Comparison of ENCODE assay signal across 26 cellular contexts in the genomic region with DNA sequence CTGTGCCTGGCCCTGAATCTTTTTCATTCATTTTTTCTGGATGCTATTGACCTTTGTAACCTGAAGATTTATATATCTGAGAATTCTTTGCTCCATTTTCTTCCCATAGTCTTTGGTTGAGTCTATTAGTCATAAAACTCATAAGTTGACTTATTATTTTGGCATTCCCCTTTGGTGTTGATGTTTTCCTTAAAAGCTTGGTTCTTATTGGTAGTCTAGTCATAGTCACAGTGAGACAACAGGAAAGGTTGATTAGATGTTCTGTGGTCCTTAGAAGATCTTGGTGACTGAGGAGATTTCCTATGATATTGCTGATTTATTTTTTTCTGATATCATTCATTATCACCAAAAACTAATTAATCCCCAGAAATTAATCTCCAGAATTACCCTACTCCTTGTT.
A peak's percentile ranks its signal among the peaks of the same experiment; 100 is the strongest.
DNase-seq lines count a peak whose midpoint lies in the region; ATAC-seq, FAIRE-seq and TF ChIP-seq lines count a peak whose summit lies in the region.
"Had no signal": no experiment of that assay in that cellular context is flagged by ENCODE, and none has a peak within 500 bp of the region (broad histone marks: within the 10 kb centered on the region; RNA-seq: fewer than 3 reads in every experiment).

No MANE protein-coding gene starts in this region.

- FAIRE-seq in GM12892 (lab: Jason Lieb, UNC): no peak
- FAIRE-seq: GM12891, kidney had no signal

- intact Hi-C loops in CD8-positive, alpha-beta T cell (cut with DNase I, micrococcal nuclease): loop anchor here in 1 of 2 experiments (1.0 kb wide), 1 partner anchor 9 kb away; no protein-coding TSS in a partner anchor

- no peak for TF ChIP-seq CTCF in CD8-positive, alpha-beta T cell (IDR thresholded peaks at IDR 0.05)

- H3K4me3 ChIP-seq in CD8-positive, alpha-beta T cell (ENCODE audit: low read depth, low read length): no peak overlapping the region
- H3K4me3 ChIP-seq in GM23248: no peak overlapping the region
- H3K4me3 ChIP-seq: PC-9, SJSA1, skin epidermis, suprapubic skin had no signal

- H3K4me3 Mint-ChIP-seq in CD8-positive, alpha-beta T cell: peak overlapping the region; percentile 29
- H3K4me3 Mint-ChIP-seq in activated T-helper 17 cell treated with anti-CD3 and anti-CD28 coated beads, Interleukin-2, amount 50 U/mL, for 72 hours: peak overlapping the region; percentile 24
- H3K4me3 Mint-ChIP-seq in memory B cell: no peak overlapping the region
- H3K4me3 Mint-ChIP-seq: activated T-cell treated with anti-CD3 and anti-CD28 coated beads, Interleukin-2, amount 50 U/mL, for 4 hours; endodermal cell had no signal

- no peaks in the 10 kb centered on the region for H3K79me2 ChIP-seq in GM23248 (ENCODE audit: insufficient read depth)

- H3K27me3 ChIP-seq in CD8-positive, alpha-beta T cell (ENCODE audit: insufficient read depth, low read length): no peaks in the 10 kb centered on the region
- no peaks in the 10 kb centered on the region for H3K27me3 ChIP-seq in GM23248 (replicated peaks; ENCODE audit: insufficient read depth)
- H3K27me3 ChIP-seq: SJSA1, suprapubic skin had no signal

- peaks cover 81% of the 10 kb centered on the region for H3K36me3 Mint-ChIP-seq in CD8-positive, alpha-beta T cell
- H3K36me3 Mint-ChIP-seq in activated T-helper 17 cell treated with anti-CD3 and anti-CD28 coated beads, Interleukin-2, amount 50 U/mL, for 72 hours (ENCODE audit: low read depth): peaks cover 97% of the 10 kb centered on the region
- H3K36me3 Mint-ChIP-seq in memory B cell: peaks cover 34% of the 10 kb centered on the region

- H3K4me2 ChIP-seq in GM23248 (ENCODE audit: unreplicated experiment): no peak overlapping the region
- H3K4me2 ChIP-seq: PC-9 had no signal

- no peak for DNase-seq in CD8-positive, alpha-beta T cell
- DNase-seq in GM23248 (peak; percentile 19), memory B cell (ENCODE audit: low spot score in 2 of 2) (no peak), MV-4-11 (lab: John Stamatoyannopoulos, UW) (no peak), NCI-H1694 (lab: John Stamatoyannopoulos, UW) (no peak), GM12892 (ENCODE audit: insufficient read length) (no peak)
- DNase-seq: activated CD4-positive, alpha-beta T cell treated with anti-CD3 and anti-CD28 coated beads for 1 hour; activated T-cell treated with anti-CD3 and anti-CD28 coated beads, Interleukin-2, amount 50 U/mL, for 4 hours; AML-193; aorta; endodermal cell; hypothalamus; kidney; mammary epithelial cell; NCI-H1417; NCI-H2171 treated with DMSO at 0.1 percent for 48 hours; NCI-H748 treated with DMSO at 0.1 percent for 48 hours; PC-9; posterior cingulate gyrus; stimulated activated CD4-positive, alpha-beta T cell treated with anti-CD3 and anti-CD28 coated beads, Interleukin-4, amount 100 ng/mL, for 1 hour; T-helper 9 cell had no signal

- peaks cover 70% of the 10 kb centered on the region for H3K4me1 Mint-ChIP-seq in CD8-positive, alpha-beta T cell (ENCODE audit: low read depth)
- peaks cover 34% of the 10 kb centered on the region for H3K4me1 Mint-ChIP-seq in activated T-helper 17 cell treated with anti-CD3 and anti-CD28 coated beads, Interleukin-2, amount 50 U/mL, for 72 hours
- H3K4me1 Mint-ChIP-seq in memory B cell: peaks cover 17% of the 10 kb centered on the region

- no peak for TF ChIP-seq POLR2A in GM12892 (IDR thresholded peaks at IDR 0.05; ENCODE audit: low read depth, low read length)

- in situ Hi-C loops in GM23248 (cut with MboI): no loop called here

- ATAC-seq in CD8-positive, alpha-beta T cell: no peak
- ATAC-seq in activated T-helper 17 cell treated with anti-CD3 and anti-CD28 coated beads, Interleukin-2, amount 50 U/mL, for 72 hours (replicated peaks): peak; percentile 61
- no peak for ATAC-seq in memory B cell (ENCODE audit: low read depth)
- ATAC-seq: activated T-cell treated with anti-CD3 and anti-CD28 coated beads, Interleukin-2, amount 50 U/mL, for 4 hours had no signal

- H3F3A ChIP-seq in GM23248 (ENCODE audit: insufficient read depth): 0 out of 2 replicates have a peak, but pooled peaks cover 6% of the 10 kb centered on the region

- no peaks in the 10 kb centered on the region for H3K27me3 Mint-ChIP-seq in CD8-positive, alpha-beta T cell (ENCODE audit: low read depth)
- no peaks in the 10 kb centered on the region for H3K27me3 Mint-ChIP-seq in activated T-helper 17 cell treated with anti-CD3 and anti-CD28 coated beads, Interleukin-2, amount 50 U/mL, for 72 hours
- no peaks in the 10 kb centered on the region for H3K27me3 Mint-ChIP-seq in memory B cell

- CTCF ChIA-PET in CD8-positive, alpha-beta T cell (lab: Charles Lee): no interaction called here

- H3K9me2 ChIP-seq in GM23248 (ENCODE audit: insufficient read depth): no peaks in the 10 kb centered on the region

- H3K27ac Mint-ChIP-seq in CD8-positive, alpha-beta T cell: peak overlapping the region; percentile 84
- H3K27ac Mint-ChIP-seq in activated T-helper 17 cell treated with anti-CD3 and anti-CD28 coated beads, Interleukin-2, amount 50 U/mL, for 72 hours: peak overlapping the region; percentile 70
- H3K27ac Mint-ChIP-seq in memory B cell: peak overlapping the region; percentile 45
- H3K27ac Mint-ChIP-seq: endodermal cell had no signal

- H3K36me3 ChIP-seq in CD8-positive, alpha-beta T cell (ENCODE audit: insufficient read depth, low read length): peaks cover 49% of the 10 kb centered on the region
- H3K36me3 ChIP-seq in GM23248 (ENCODE audit: low read depth): no peaks in the 10 kb centered on the region
- H3K36me3 ChIP-seq: SJSA1, suprapubic skin had no signal

- no peak overlapping the region for H3K9ac ChIP-seq in GM23248

- H3K27ac ChIP-seq in CD8-positive, alpha-beta T cell (ENCODE audit: low read depth, low read length): no peak overlapping the region
- no peak overlapping the region for H3K27ac ChIP-seq in GM23248
- H3K27ac ChIP-seq: PC-9, SJSA1, skin epidermis, suprapubic skin had no signal

- H3K9me3 ChIP-seq in CD8-positive, alpha-beta T cell (ENCODE audit: low read length): no peaks in the 10 kb centered on the region
- H3K9me3 ChIP-seq in GM23248 (ENCODE audit: low read depth): no peaks in the 10 kb centered on the region
- H3K9me3 ChIP-seq: SJSA1, suprapubic skin had no signal

- no peaks in the 10 kb centered on the region for H3K9me3 Mint-ChIP-seq in CD8-positive, alpha-beta T cell
- no peaks in the 10 kb centered on the region for H3K9me3 Mint-ChIP-seq in activated T-helper 17 cell treated with anti-CD3 and anti-CD28 coated beads, Interleukin-2, amount 50 U/mL, for 72 hours
- no peaks in the 10 kb centered on the region for H3K9me3 Mint-ChIP-seq in memory B cell
- H3K9me3 Mint-ChIP-seq: endodermal cell had no signal

- POLR2A ChIA-PET in CD8-positive, alpha-beta T cell (lab: Charles Lee): no interaction called here

- no peak overlapping the region for H2AFZ ChIP-seq in GM23248
- H2AFZ ChIP-seq: PC-9 had no signal

- peaks cover 35% of the 10 kb centered on the region for H3K4me1 ChIP-seq in CD8-positive, alpha-beta T cell (ENCODE audit: insufficient read depth, low read length)
- peaks cover 14% of the 10 kb centered on the region for H3K4me1 ChIP-seq in GM23248 (ENCODE audit: insufficient read depth)
- H3K4me1 ChIP-seq: SJSA1, suprapubic skin had no signal

- H4K20me1 ChIP-seq in GM23248 (ENCODE audit: insufficient read depth): no peaks in the 10 kb centered on the region
